1 cellular context compared by ENCODE assay signal in genomic region chr13:37295046-37295445, GRCh38.
TF ChIP-seq lines count a peak whose summit lies in the region.

No MANE protein-coding gene starts in this region.

TF ChIP-seq in SK-N-SH, 30 proteins besides CTCF, POLR2A, EP300 and RAD21 (continued from another document):
- no peak for TF ChIP-seq GABPA (IDR thresholded peaks at IDR 0.05; ENCODE audit: low read depth)
- TF ChIP-seq RCOR1 (IDR thresholded peaks at IDR 0.05; ENCODE audit: low read length): no peak
TF ChIP-seq in SK-N-SH: peak in this region for 0.
